23 cellular contexts compared by ENCODE assay signal in the genomic region with DNA sequence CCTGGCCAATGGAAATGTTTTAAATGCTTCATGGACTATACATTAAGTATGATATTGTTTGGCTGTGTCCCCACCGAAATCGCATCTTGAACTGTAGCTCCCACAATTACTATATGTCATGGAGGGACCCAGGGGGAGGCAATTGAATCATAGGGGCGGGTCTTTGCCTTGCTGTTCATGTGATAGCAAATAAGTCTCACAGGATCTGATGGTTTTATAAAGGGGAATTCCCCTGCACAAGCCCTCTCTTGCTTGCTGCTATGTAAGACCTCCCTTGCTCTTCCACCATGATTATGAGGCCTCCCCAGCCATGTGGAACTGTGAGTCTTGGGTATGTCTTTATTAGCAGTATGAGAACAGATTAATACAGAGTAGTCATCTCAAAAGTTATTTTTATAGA.
"Had no signal": no experiment of that assay in that cellular context is flagged by ENCODE, and none has a peak within 500 bp of the region (broad histone marks: within the 10 kb centered on the region; RNA-seq: fewer than 3 reads in every experiment).

No MANE protein-coding gene starts in this region.

- ATAC-seq: naive thymus-derived CD8-positive, alpha-beta T cell; pancreas; right cardiac atrium; sciatic nerve; stimulated activated naive B cell treated with anti-CD40 and anti-IgM and Interleukin-4, amounts not matched to agents 10 μg/mL and 1 μg/mL and 100 μg/mL, for 72 hours had no signal

- DNase-seq: hypothalamus; immature natural killer cell; kidney; left ventricle myocardium inferior; naive thymus-derived CD8-positive, alpha-beta T cell; nucleus accumbens; pancreas; posterior cingulate gyrus; retina; right cardiac atrium; stimulated activated CD4-positive, alpha-beta T cell treated with anti-CD3 and anti-CD28 coated beads, Interleukin-12 subunit alpha, Interleukin-12 subunit beta, amount 100 ng/mL, for 4 hours; stimulated activated CD4-positive, alpha-beta T cell treated with anti-CD3 and anti-CD28 coated beads, Interleukin-15, amount 100 ng/mL, for 24 hours; stimulated activated CD4-positive, alpha-beta T cell treated with anti-CD3 and anti-CD28 coated beads, Interleukin-2, amount 100 ng/mL, for 24 hours; stimulated activated CD4-positive, alpha-beta T cell treated with anti-CD3 and anti-CD28 coated beads, Interleukin-4, amount 100 ng/mL, for 1 hour; stimulated activated naive B cell treated with anti-CD40 and anti-IgM and Interleukin-4, amounts not matched to agents 10 μg/mL and 1 μg/mL and 100 μg/mL, for 72 hours; substantia nigra; uterus had no signal

- H3K27me3 Mint-ChIP-seq: type B pancreatic cell had no signal

- H3K36me3 Mint-ChIP-seq: immature natural killer cell; memory B cell; stimulated activated naive B cell treated with anti-CD40 and anti-IgM and Interleukin-4, amounts not matched to agents 10 μg/mL and 1 μg/mL and 100 μg/mL, for 72 hours; type B pancreatic cell had no signal

- H3K9me3 Mint-ChIP-seq: immature natural killer cell; nephron; stimulated activated naive CD8-positive, alpha-beta T cell treated with anti-CD3 and anti-CD28 coated beads, Interleukin-15, Interleukin-2, amounts not matched to agents 100 ng/mL and 50 ng/mL, for 24 hours had no signal

- H3K4me3 Mint-ChIP-seq: immature natural killer cell; memory B cell; naive thymus-derived CD8-positive, alpha-beta T cell; nephron; neural crest cell; stimulated activated naive B cell treated with anti-CD40 and anti-IgM and Interleukin-4, amounts not matched to agents 10 μg/mL and 1 μg/mL and 100 μg/mL, for 72 hours; stimulated activated naive CD8-positive, alpha-beta T cell treated with anti-CD3 and anti-CD28 coated beads, Interleukin-15, Interleukin-2, amounts not matched to agents 100 ng/mL and 50 ng/mL, for 24 hours; type B pancreatic cell had no signal

- H3K4me1 Mint-ChIP-seq: immature natural killer cell, memory B cell, nephron, neural crest cell had no signal

- H3K27ac Mint-ChIP-seq: immature natural killer cell; memory B cell; naive thymus-derived CD8-positive, alpha-beta T cell; nephron; stimulated activated naive B cell treated with anti-CD40 and anti-IgM and Interleukin-4, amounts not matched to agents 10 μg/mL and 1 μg/mL and 100 μg/mL, for 72 hours; stimulated activated naive CD8-positive, alpha-beta T cell treated with anti-CD3 and anti-CD28 coated beads, Interleukin-15, Interleukin-2, amounts not matched to agents 100 ng/mL and 50 ng/mL, for 24 hours; type B pancreatic cell had no signal
